1 cellular context compared by ENCODE assay signal in the genomic region with DNA sequence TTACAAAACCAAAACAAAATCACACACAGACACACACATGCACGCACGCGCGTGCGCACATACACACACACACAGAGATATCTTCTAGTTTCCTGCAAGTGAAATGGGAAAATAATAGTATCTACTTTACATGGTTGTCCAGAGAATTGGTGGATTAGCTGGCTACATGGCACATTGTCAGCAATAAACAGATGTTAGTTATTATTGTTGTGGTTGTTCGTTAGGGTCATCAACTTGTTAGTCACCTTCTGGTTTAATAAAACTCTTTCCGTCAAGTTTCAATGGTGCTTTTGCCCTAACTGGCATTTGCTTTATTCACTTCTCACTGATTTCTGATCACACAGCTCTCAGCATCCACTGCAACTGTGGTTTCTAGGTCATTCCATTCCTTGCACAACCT.
TF ChIP-seq lines count a peak whose summit lies in the region.

No MANE protein-coding gene starts in this region.

TF ChIP-seq in IMR-90, 13 proteins besides CTCF, POLR2A, EP300 and RAD21 (continued from another document):
- TF ChIP-seq, protein P1, sequence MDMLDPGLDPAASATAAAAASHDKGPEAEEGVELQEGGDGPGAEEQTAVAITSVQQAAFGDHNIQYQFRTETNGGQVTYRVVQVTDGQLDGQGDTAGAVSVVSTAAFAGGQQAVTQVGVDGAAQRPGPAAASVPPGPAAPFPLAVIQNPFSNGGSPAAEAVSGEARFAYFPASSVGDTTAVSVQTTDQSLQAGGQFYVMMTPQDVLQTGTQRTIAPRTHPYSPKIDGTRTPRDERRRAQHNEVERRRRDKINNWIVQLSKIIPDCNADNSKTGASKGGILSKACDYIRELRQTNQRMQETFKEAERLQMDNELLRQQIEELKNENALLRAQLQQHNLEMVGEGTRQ (IDR thresholded peaks at IDR 0.05; ENCODE audit: low read depth, low read length) = no peak
- TF ChIP-seq MAFK (IDR thresholded peaks at IDR 0.05; ENCODE audit: low read depth, low read length) (no peak), NFE2L2 (IDR thresholded peaks at IDR 0.05; ENCODE audit: low read depth, low read length) (no peak), MAZ (IDR thresholded peaks at IDR 0.05; ENCODE audit: borderline replicate concordance, low read depth, low read length) (no peak), CEBPB (IDR thresholded peaks at IDR 0.05; ENCODE audit: low read depth, low read length) (no peak), RFX5 (IDR thresholded peaks at IDR 0.05; ENCODE audit: low read depth, low read length) (no peak), FOS (IDR thresholded peaks at IDR 0.05; ENCODE audit: low read depth, low read length) (no peak), SMC3 (IDR thresholded peaks at IDR 0.05; ENCODE audit: low read depth, low read length) (no peak), MXI1 (IDR thresholded peaks at IDR 0.05; ENCODE audit: borderline replicate concordance, low read depth, low read length) (no peak), BHLHE40 (IDR thresholded peaks at IDR 0.05; ENCODE audit: low read depth, low read length) (no peak)
- TF ChIP-seq, protein P2, sequence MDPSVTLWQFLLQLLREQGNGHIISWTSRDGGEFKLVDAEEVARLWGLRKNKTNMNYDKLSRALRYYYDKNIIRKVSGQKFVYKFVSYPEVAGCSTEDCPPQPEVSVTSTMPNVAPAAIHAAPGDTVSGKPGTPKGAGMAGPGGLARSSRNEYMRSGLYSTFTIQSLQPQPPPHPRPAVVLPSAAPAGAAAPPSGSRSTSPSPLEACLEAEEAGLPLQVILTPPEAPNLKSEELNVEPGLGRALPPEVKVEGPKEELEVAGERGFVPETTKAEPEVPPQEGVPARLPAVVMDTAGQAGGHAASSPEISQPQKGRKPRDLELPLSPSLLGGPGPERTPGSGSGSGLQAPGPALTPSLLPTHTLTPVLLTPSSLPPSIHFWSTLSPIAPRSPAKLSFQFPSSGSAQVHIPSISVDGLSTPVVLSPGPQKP (IDR thresholded peaks at IDR 0.05; ENCODE audit: borderline replicate concordance, low read depth, low read length) = no peak
